Comparison of ENCODE assay signal across 9 cellular contexts in genomic region chr4:46648088-46648744, GRCh38.
A peak's percentile ranks its signal among the peaks of the same experiment; 100 is the strongest.
DNase-seq lines count a peak whose midpoint lies in the region; ATAC-seq and TF ChIP-seq lines count a peak whose summit lies in the region.
"Had no signal": no experiment of that assay in that cellular context is flagged by ENCODE, and none has a peak within 500 bp of the region (broad histone marks: within the 10 kb centered on the region; RNA-seq: fewer than 3 reads in every experiment).

No MANE protein-coding gene starts in this region.

- H3K9me3 Mint-ChIP-seq in activated T-cell treated with anti-CD3 and anti-CD28 coated beads, Interleukin-2, amount 50 U/mL, for 24 hours: peaks cover 4% of the 10 kb centered on the region
- H3K9me3 Mint-ChIP-seq in activated naive CD8-positive, alpha-beta T cell treated with anti-CD3 and anti-CD28 coated beads for 36 hours: no peaks in the 10 kb centered on the region

- TF ChIP-seq CTCF in epithelial cell of esophagus (IDR thresholded peaks at IDR 0.05; ENCODE audit: insufficient read depth, low read depth, low read length, missing control alignments): peak; percentile 28

- H3K4me3 Mint-ChIP-seq in activated T-cell treated with anti-CD3 and anti-CD28 coated beads, Interleukin-2, amount 50 U/mL, for 24 hours: no peak overlapping the region
- no peak overlapping the region for H3K4me3 Mint-ChIP-seq in activated naive CD8-positive, alpha-beta T cell treated with anti-CD3 and anti-CD28 coated beads for 36 hours
- H3K4me3 Mint-ChIP-seq: central memory CD8-positive, alpha-beta T cell had no signal

- DNase-seq in AML-193 (lab: John Stamatoyannopoulos, UW) (peak; percentile 33 to 42), NCI-H460 (ENCODE audit: extremely low read depth, low read depth) (peak; percentile 4), epithelial cell of esophagus (ENCODE audit: low read depth) (peak; percentile 35)
- no peak for DNase-seq in activated T-cell treated with anti-CD3 and anti-CD28 coated beads, Interleukin-2, amount 50 U/mL, for 24 hours
- DNase-seq in activated naive CD8-positive, alpha-beta T cell treated with anti-CD3 and anti-CD28 coated beads for 36 hours: no peak

- H3K4me3 ChIP-seq in epithelial cell of esophagus (ENCODE audit: low read length): no peak overlapping the region

- H3K36me3 Mint-ChIP-seq in activated T-cell treated with anti-CD3 and anti-CD28 coated beads, Interleukin-2, amount 50 U/mL, for 24 hours (ENCODE audit: low read depth): no peaks in the 10 kb centered on the region
- H3K36me3 Mint-ChIP-seq in activated naive CD8-positive, alpha-beta T cell treated with anti-CD3 and anti-CD28 coated beads for 36 hours: no peaks in the 10 kb centered on the region

- no peaks in the 10 kb centered on the region for H3K27me3 Mint-ChIP-seq in activated T-cell treated with anti-CD3 and anti-CD28 coated beads, Interleukin-2, amount 50 U/mL, for 24 hours
- no peaks in the 10 kb centered on the region for H3K27me3 Mint-ChIP-seq in activated naive CD8-positive, alpha-beta T cell treated with anti-CD3 and anti-CD28 coated beads for 36 hours
- H3K27me3 Mint-ChIP-seq: central memory CD8-positive, alpha-beta T cell had no signal

- no peak overlapping the region for H3K27ac Mint-ChIP-seq in activated T-cell treated with anti-CD3 and anti-CD28 coated beads, Interleukin-2, amount 50 U/mL, for 24 hours
- no peak overlapping the region for H3K27ac Mint-ChIP-seq in activated naive CD8-positive, alpha-beta T cell treated with anti-CD3 and anti-CD28 coated beads for 36 hours

- peak; percentile 98 for ATAC-seq in GM18867 (IDR thresholded peaks at IDR 0.05; ENCODE audit: unreplicated experiment)
- peak; percentile 98 for ATAC-seq in HG03025 (IDR thresholded peaks at IDR 0.05; ENCODE audit: low FRiP score, unreplicated experiment)
- no peak for ATAC-seq in activated CD4-positive, CD25-positive, alpha-beta regulatory T cell treated with anti-CD3 and anti-CD28 coated beads, Interleukin-2, amount 50 U/mL, for 24 hours

- H3K4me1 Mint-ChIP-seq in activated T-cell treated with anti-CD3 and anti-CD28 coated beads, Interleukin-2, amount 50 U/mL, for 24 hours (ENCODE audit: low read depth): no peaks in the 10 kb centered on the region
- H3K4me1 Mint-ChIP-seq in activated naive CD8-positive, alpha-beta T cell treated with anti-CD3 and anti-CD28 coated beads for 36 hours: no peaks in the 10 kb centered on the region
- H3K4me1 Mint-ChIP-seq: central memory CD8-positive, alpha-beta T cell had no signal

Comparison
In these comparisons a context has a peak if more than half of its experiments do, and no peak if none do; other contexts are left out.
1. DNase-seq: peak in AML-193 (2 of 2), NCI-H460 (single experiment) and epithelial cell of esophagus (single experiment); none in activated T-cell treated with anti-CD3 and anti-CD28 coated beads, Interleukin-2, amount 50 U/mL, for 24 hours (single experiment) and activated naive CD8-positive, alpha-beta T cell treated with anti-CD3 and anti-CD28 coated beads for 36 hours (single experiment).
2. ATAC-seq: peak in GM18867 (single experiment) and HG03025 (single experiment); none in activated CD4-positive, CD25-positive, alpha-beta regulatory T cell treated with anti-CD3 and anti-CD28 coated beads, Interleukin-2, amount 50 U/mL, for 24 hours (0 of 2).